Comparison of ENCODE assay signal across 15 cellular contexts in genomic region chr20:25848222-25848621, GRCh38.
DNase-seq lines count a peak whose midpoint lies in the region; ATAC-seq and TF ChIP-seq lines count a peak whose summit lies in the region.
"Had no signal": no experiment of that assay in that cellular context is flagged by ENCODE, and none has a peak within 500 bp of the region (broad histone marks: within the 10 kb centered on the region; RNA-seq: fewer than 3 reads in every experiment).

No MANE protein-coding gene starts in this region.

- H3K27ac ChIP-seq in right cardiac atrium (ENCODE audit: low read length) (no peak overlapping the region), left ventricle myocardium inferior (replicated peaks) (no peak overlapping the region), ovary (no peak overlapping the region), A673 (ENCODE audit: low read depth, low read length, poor library complexity, severe bottlenecking) (no peak overlapping the region)
- H3K27ac ChIP-seq: 22Rv1, BLaER1 had no signal

- no peak for TF ChIP-seq CTCF in left ventricle myocardium inferior (IDR thresholded peaks at IDR 0.05; ENCODE audit: borderline replicate concordance)
- TF ChIP-seq CTCF in ovary (IDR thresholded peaks at IDR 0.05), result no peak
- no peak for TF ChIP-seq CTCF in A673 (conservative IDR thresholded peaks at IDR 0.05; ENCODE audit: low read depth, low read length)

- H3K36me3 ChIP-seq in left ventricle myocardium inferior (no peaks in the 10 kb centered on the region), ovary (no peaks in the 10 kb centered on the region), A673 (ENCODE audit: insufficient read depth, low read length, poor library complexity, severe bottlenecking) (no peaks in the 10 kb centered on the region)
- H3K36me3 ChIP-seq: BLaER1, HAP-1 had no signal

- CTCF ChIA-PET in activated CD4-positive, alpha-beta T cell treated with anti-CD3 and anti-CD28 coated beads, Interleukin-2, amount 10 ng/mL, durations not matched to agents 7 days and 5 days (lab: Charles Lee), result no interaction called here
- CTCF ChIA-PET in A673 (lab: Charles Lee), result no interaction called here

- H3K4me3 ChIP-seq in right cardiac atrium (ENCODE audit: low read length), result no peak overlapping the region
- no peak overlapping the region for H3K4me3 ChIP-seq in left ventricle myocardium inferior
- H3K4me3 ChIP-seq in ovary, result no peak overlapping the region
- no peak overlapping the region for H3K4me3 ChIP-seq in A673 (ENCODE audit: low read depth, low read length, poor library complexity, severe bottlenecking)
- H3K4me3 ChIP-seq: BLaER1, HAP-1 had no signal

- intact Hi-C loops in right cardiac atrium (cut with DNase I) (no loop called here), left ventricle myocardium inferior (cut with micrococcal nuclease) (no loop called here), ovary (cut with DNase I) (no loop called here), A673 (cut with micrococcal nuclease; ENCODE audit: unreplicated experiment) (no loop called here)

- peaks cover 6% of the 10 kb centered on the region for H3K4me1 Mint-ChIP-seq in activated CD4-positive, alpha-beta T cell treated with anti-CD3 and anti-CD28 coated beads, Interleukin-2, amount 10 ng/mL, durations not matched to agents 7 days and 5 days

- no peak for TF ChIP-seq EP300 in ovary (IDR thresholded peaks at IDR 0.05)

- no peaks in the 10 kb centered on the region for H3K27me3 ChIP-seq in right cardiac atrium (ENCODE audit: control insufficient read depth, insufficient read depth)
- H3K27me3 ChIP-seq in left ventricle myocardium inferior (ENCODE audit: low read depth), result no peaks in the 10 kb centered on the region
- H3K27me3 ChIP-seq in ovary, result no peaks in the 10 kb centered on the region
- no peaks in the 10 kb centered on the region for H3K27me3 ChIP-seq in A673 (replicated peaks; ENCODE audit: insufficient read depth, low read depth, low read length, poor library complexity)
- H3K27me3 ChIP-seq: BLaER1 had no signal

- no peak for TF ChIP-seq POLR2A in ovary (IDR thresholded peaks at IDR 0.05)

- peaks cover 2% of the 10 kb centered on the region for H3K27me3 Mint-ChIP-seq in activated CD4-positive, alpha-beta T cell treated with anti-CD3 and anti-CD28 coated beads, Interleukin-2, amount 10 ng/mL, durations not matched to agents 7 days and 5 days
- H3K27me3 Mint-ChIP-seq: CD4-positive, CD25-positive, alpha-beta regulatory T cell had no signal

- WGBS in right cardiac atrium, result 93% methylated on average over 7 of the region's 7 CpGs
- WGBS in ovary, 3 donors, result 94 to 98% (median 97%) methylated on average over 7 of the region's 7 CpGs

- H3K4me1 ChIP-seq in right cardiac atrium (ENCODE audit: control insufficient read depth, insufficient read depth, low read length), result no peaks in the 10 kb centered on the region
- peaks cover 13% of the 10 kb centered on the region for H3K4me1 ChIP-seq in left ventricle myocardium inferior
- no peaks in the 10 kb centered on the region for H3K4me1 ChIP-seq in ovary (ENCODE audit: insufficient read depth)
- H3K4me1 ChIP-seq in A673 (ENCODE audit: insufficient read depth, low read length, poor library complexity, severe bottlenecking), result no peaks in the 10 kb centered on the region
- H3K4me1 ChIP-seq: HAP-1 had no signal

- H3K27ac Mint-ChIP-seq in activated CD4-positive, alpha-beta T cell treated with anti-CD3 and anti-CD28 coated beads, Interleukin-2, amount 10 ng/mL, durations not matched to agents 7 days and 5 days, result no peak overlapping the region
- H3K27ac Mint-ChIP-seq: CD4-positive, CD25-positive, alpha-beta regulatory T cell had no signal

- H3K9me3 Mint-ChIP-seq in activated CD4-positive, alpha-beta T cell treated with anti-CD3 and anti-CD28 coated beads, Interleukin-2, amount 10 ng/mL, durations not matched to agents 7 days and 5 days, result no peaks in the 10 kb centered on the region
- H3K9me3 Mint-ChIP-seq: CD4-positive, CD25-positive, alpha-beta regulatory T cell had no signal

- no TSS peak for BruUV-seq in A673 (replicated peaks; lab: Mats Ljungman, UMichigan)

- peak; percentile 2 for DNase-seq in activated CD4-positive, alpha-beta T cell treated with anti-CD3 and anti-CD28 coated beads for 1 hour
- no peak for DNase-seq in activated CD4-positive, alpha-beta T cell treated with anti-CD3 and anti-CD28 coated beads, Interleukin-2, amount 10 ng/mL, durations not matched to agents 7 days and 5 days
- DNase-seq in right cardiac atrium (peak in 2 of 3 donors; percentile 13 to 18), left ventricle myocardium inferior (no peak), ovary (peak in 3 of 5 donors; percentile 10 to 24 (median 10)), ureter (ENCODE audit: low spot score) (peak; percentile 32), A673 (ENCODE audit: low spot score) (no peak)
- DNase-seq: AML-193; CD4-positive, CD25-positive, alpha-beta regulatory T cell; DMS53; GF-D8 had no signal

- H3K9me3 ChIP-seq in right cardiac atrium (ENCODE audit: control insufficient read depth, low read length) (no peaks in the 10 kb centered on the region), left ventricle myocardium inferior (replicated peaks) (no peaks in the 10 kb centered on the region), ovary (no peaks in the 10 kb centered on the region), A673 (ENCODE audit: low read depth, low read length, poor library complexity, severe bottlenecking) (no peaks in the 10 kb centered on the region)
- H3K9me3 ChIP-seq: BLaER1, HAP-1 had no signal

- no peak overlapping the region for H3K4me3 Mint-ChIP-seq in activated CD4-positive, alpha-beta T cell treated with anti-CD3 and anti-CD28 coated beads, Interleukin-2, amount 10 ng/mL, durations not matched to agents 7 days and 5 days
- H3K4me3 Mint-ChIP-seq: CD4-positive, CD25-positive, alpha-beta regulatory T cell had no signal

- ATAC-seq in right cardiac atrium, result no peak
- ATAC-seq in GM21737 (IDR thresholded peaks at IDR 0.05; ENCODE audit: unreplicated experiment), result no peak

- no peaks in the 10 kb centered on the region for H3K36me3 Mint-ChIP-seq in activated CD4-positive, alpha-beta T cell treated with anti-CD3 and anti-CD28 coated beads, Interleukin-2, amount 10 ng/mL, durations not matched to agents 7 days and 5 days (ENCODE audit: low read depth)
- H3K36me3 Mint-ChIP-seq: CD4-positive, CD25-positive, alpha-beta regulatory T cell had no signal

- POLR2A ChIA-PET in activated CD4-positive, alpha-beta T cell treated with anti-CD3 and anti-CD28 coated beads, Interleukin-2, amount 10 ng/mL, durations not matched to agents 7 days and 5 days (lab: Charles Lee), result no interaction called here
- POLR2A ChIA-PET in A673 (lab: Charles Lee; ENCODE audit: low non-redundant PET), result no interaction called here

Comparison
In these comparisons a context has a peak if more than half of its experiments do, and no peak if none do; other contexts are left out.
1. DNase-seq: peak in activated CD4-positive, alpha-beta T cell treated with anti-CD3 and anti-CD28 coated beads for 1 hour (single experiment), right cardiac atrium (2 of 3), ovary (3 of 5) and ureter (single experiment); none in activated CD4-positive, alpha-beta T cell treated with anti-CD3 and anti-CD28 coated beads, Interleukin-2, amount 10 ng/mL, durations not matched to agents 7 days and 5 days (single experiment), left ventricle myocardium inferior (single experiment) and A673 (single experiment).